ENCODE assay signal across 1 cellular context in the genomic region with DNA sequence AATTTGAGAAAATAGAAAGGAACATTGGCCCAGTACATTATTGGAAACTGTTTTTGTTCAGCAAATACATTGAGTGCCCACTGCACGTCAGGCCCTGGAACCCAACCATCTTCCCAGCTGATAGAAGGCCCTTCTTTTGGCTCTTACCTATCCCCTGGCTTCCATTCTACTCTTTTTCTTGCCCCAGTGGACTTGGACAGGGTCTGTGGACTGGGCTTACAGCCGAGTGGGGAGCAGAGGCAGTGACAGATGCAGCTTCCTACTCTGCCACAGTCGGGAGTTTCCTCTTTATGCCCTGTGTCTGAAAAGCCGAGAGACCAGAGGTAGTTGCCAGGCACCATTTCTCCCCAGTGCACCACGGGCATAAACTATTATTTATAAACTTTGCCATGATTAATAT.
TF ChIP-seq lines count a peak whose summit lies in the region.

No MANE protein-coding gene starts in this region.

TF ChIP-seq in H1, 55 proteins besides CTCF, POLR2A, EP300 and RAD21 (continued from another document):
- TF ChIP-seq, protein P1, sequence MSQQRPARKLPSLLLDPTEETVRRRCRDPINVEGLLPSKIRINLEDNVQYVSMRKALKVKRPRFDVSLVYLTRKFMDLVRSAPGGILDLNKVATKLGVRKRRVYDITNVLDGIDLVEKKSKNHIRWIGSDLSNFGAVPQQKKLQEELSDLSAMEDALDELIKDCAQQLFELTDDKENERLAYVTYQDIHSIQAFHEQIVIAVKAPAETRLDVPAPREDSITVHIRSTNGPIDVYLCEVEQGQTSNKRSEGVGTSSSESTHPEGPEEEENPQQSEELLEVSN (IDR thresholded peaks at IDR 0.05): no peak
- TF ChIP-seq CHD1 (IDR thresholded peaks at IDR 0.05; ENCODE audit: low read depth, low read length) (no peak), POU5F1 (IDR thresholded peaks at IDR 0.05; ENCODE audit: low read depth, low read length) (no peak), NRF1 (IDR thresholded peaks at IDR 0.05; ENCODE audit: low read depth, low read length) (no peak), SIX5 (IDR thresholded peaks at IDR 0.05; ENCODE audit: low read depth, low read length) (no peak), ASH2L (IDR thresholded peaks at IDR 0.05; ENCODE audit: low read length) (no peak), SP2 (IDR thresholded peaks at IDR 0.05; ENCODE audit: low read length) (no peak)
TF ChIP-seq in H1: peak in this region for 0.
